ENCODE assay signal across 1 cellular context in genomic region chr2:69348781-69349180, GRCh38.
TF ChIP-seq lines count a peak whose summit lies in the region.

No MANE protein-coding gene starts in this region.

TF ChIP-seq in K562, 482 proteins besides CTCF, POLR2A, EP300 and RAD21 (continued from another document):
- no peak for TF ChIP-seq TRIM25 (IDR thresholded peaks at IDR 0.05; ENCODE audit: borderline replicate concordance)
